In genomic region chr13:33153421-33154381, GRCh38 we compare ENCODE assay signal across 1 cellular context.
TF ChIP-seq lines count a peak whose summit lies in the region.

No MANE protein-coding gene starts in this region.

TF ChIP-seq in GM23338, 12 proteins besides CTCF, POLR2A, EP300 and RAD21 (continued from another document):
- TF ChIP-seq, protein P1, sequence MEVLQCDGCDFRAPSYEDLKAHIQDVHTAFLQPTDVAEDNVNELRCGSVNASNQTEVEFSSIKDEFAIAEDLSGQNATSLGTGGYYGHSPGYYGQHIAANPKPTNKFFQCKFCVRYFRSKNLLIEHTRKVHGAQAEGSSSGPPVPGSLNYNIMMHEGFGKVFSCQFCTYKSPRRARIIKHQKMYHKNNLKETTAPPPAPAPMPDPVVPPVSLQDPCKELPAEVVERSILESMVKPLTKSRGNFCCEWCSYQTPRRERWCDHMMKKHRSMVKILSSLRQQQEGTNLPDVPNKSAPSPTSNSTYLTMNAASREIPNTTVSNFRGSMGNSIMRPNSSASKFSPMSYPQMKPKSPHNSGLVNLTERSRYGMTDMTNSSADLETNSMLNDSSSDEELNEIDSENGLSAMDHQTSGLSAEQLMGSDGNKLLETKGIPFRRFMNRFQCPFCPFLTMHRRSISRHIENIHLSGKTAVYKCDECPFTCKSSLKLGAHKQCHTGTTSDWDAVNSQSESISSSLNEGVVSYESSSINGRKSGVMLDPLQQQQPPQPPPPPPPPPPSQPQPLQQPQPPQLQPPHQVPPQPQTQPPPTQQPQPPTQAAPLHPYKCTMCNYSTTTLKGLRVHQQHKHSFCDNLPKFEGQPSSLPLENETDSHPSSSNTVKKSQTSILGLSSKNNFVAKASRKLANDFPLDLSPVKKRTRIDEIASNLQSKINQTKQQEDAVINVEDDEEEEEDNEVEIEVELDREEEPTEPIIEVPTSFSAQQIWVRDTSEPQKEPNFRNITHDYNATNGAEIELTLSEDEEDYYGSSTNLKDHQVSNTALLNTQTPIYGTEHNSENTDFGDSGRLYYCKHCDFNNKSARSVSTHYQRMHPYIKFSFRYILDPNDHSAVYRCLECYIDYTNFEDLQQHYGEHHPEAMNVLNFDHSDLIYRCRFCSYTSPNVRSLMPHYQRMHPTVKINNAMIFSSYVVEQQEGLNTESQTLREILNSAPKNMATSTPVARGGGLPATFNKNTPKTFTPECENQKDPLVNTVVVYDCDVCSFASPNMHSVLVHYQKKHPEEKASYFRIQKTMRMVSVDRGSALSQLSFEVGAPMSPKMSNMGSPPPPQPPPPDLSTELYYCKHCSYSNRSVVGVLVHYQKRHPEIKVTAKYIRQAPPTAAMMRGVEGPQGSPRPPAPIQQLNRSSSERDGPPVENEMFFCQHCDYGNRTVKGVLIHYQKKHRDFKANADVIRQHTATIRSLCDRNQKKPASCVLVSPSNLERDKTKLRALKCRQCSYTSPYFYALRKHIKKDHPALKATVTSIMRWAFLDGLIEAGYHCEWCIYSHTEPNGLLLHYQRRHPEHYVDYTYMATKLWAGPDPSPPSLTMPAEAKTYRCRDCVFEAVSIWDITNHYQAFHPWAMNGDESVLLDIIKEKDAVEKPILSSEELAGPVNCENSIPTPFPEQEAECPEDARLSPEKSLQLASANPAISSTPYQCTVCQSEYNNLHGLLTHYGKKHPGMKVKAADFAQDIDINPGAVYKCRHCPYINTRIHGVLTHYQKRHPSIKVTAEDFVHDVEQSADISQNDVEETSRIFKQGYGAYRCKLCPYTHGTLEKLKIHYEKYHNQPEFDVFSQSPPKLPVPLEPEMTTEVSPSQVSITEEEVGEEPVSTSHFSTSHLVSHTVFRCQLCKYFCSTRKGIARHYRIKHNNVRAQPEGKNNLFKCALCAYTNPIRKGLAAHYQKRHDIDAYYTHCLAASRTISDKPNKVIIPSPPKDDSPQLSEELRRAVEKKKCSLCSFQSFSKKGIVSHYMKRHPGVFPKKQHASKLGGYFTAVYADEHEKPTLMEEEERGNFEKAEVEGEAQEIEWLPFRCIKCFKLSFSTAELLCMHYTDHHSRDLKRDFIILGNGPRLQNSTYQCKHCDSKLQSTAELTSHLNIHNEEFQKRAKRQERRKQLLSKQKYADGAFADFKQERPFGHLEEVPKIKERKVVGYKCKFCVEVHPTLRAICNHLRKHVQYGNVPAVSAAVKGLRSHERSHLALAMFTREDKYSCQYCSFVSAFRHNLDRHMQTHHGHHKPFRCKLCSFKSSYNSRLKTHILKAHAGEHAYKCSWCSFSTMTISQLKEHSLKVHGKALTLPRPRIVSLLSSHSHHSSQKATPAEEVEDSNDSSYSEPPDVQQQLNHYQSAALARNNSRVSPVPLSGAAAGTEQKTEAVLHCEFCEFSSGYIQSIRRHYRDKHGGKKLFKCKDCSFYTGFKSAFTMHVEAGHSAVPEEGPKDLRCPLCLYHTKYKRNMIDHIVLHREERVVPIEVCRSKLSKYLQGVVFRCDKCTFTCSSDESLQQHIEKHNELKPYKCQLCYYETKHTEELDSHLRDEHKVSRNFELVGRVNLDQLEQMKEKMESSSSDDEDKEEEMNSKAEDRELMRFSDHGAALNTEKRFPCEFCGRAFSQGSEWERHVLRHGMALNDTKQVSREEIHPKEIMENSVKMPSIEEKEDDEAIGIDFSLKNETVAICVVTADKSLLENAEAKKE (CRISPR knock-in tag; IDR thresholded peaks at IDR 0.05) = no peak
- no peak for TF ChIP-seq JUNB (IDR thresholded peaks at IDR 0.05; ENCODE audit: unreplicated experiment)
- no peak for TF ChIP-seq POLR2AphosphoS5 (IDR thresholded peaks at IDR 0.05; ENCODE audit: low read depth)
- TF ChIP-seq NANOG (IDR thresholded peaks at IDR 0.05; ENCODE audit: borderline replicate concordance) = no peak
